Comparison of ENCODE assay signal across 18 cellular contexts in the genomic region with DNA sequence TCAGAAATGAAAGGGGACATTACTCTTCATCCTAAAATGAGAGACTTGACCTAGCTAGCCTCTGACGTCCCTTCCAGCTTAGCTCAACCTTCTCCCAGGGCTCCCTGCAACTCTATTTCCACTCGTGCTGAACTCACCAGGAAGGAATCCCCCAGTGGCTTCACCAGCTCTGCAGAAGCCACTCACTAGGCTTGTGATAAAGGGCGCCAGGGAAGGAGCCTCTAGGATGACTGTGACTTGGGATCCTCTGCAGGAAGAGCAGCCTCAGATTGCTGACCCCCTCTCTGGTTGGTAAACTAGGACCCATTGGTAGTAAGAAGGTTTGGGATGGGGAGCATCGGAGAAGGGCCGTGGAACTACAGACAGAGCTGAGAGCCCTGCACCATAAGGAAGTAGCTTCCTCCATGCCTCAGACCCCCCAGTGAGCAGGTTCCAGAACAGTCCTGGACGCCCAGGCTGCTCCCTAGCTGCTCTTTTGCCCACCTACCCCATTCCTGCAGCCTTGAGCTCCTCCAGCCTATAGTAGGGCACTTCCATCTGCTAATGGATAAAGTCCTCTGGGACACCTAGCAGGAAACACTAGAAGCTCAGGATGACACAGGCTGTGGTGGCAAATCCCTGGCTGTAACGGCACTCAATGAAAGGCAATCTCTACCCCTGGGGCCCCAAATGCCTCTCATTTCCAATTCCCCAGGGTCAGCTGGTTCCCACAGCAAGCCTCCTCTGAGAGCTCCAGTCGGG. TPM values are rescaled to one million over a fixed set of nuclear protein-coding genes. Genes with fewer than 3 reads are reported as not detected.
DNase-seq lines count a peak whose midpoint lies in the region; TF ChIP-seq lines count a peak whose summit lies in the region.
"Had no signal": no experiment of that assay in that cellular context is flagged by ENCODE, and none has a peak within 500 bp of the region (broad histone marks: within the 10 kb centered on the region; RNA-seq: fewer than 3 reads in every experiment).

No MANE protein-coding gene starts in this region.

- H3K4me1 Mint-ChIP-seq in H9, result peaks cover 7 to 14% of the 10 kb centered on the region in 2 experiments

- DNase-seq in NCI-H1436 (lab: John Stamatoyannopoulos, UW) (peak; percentile 16), NCI-H1436 treated with DMSO at 0.1 percent for 48 hours (lab: John Stamatoyannopoulos, UW) (no peak), H9 (peak; percentile 27), NCI-H524 treated with DMSO at 0.1 percent for 48 hours (lab: John Stamatoyannopoulos, UW) (peak; percentile 41), mesendoderm (no peak), prostate gland (ENCODE audit: low spot score) (no peak), transverse colon (no peak), kidney tubule cell (ENCODE audit: low spot score) (no peak)
- DNase-seq: C1 segment of cervical spinal cord, EL, NCI-H1048, NCI-H1694, NCI-H510A treated with DMSO at 0.1 percent for 48 hours had no signal

- TF ChIP-seq CTCF in H9 (conservative IDR thresholded peaks at IDR 0.05), result no peak
- TF ChIP-seq CTCF in prostate gland (IDR thresholded peaks at IDR 0.05), result no peak
- no peak for TF ChIP-seq CTCF in transverse colon (IDR thresholded peaks at IDR 0.05)

- peak overlapping the region in 1 of 3 experiments; percentile 14; a peak in 1 of 7 replicates for H3K27ac Mint-ChIP-seq in H9

- no peak for TF ChIP-seq POLR2A in prostate gland (IDR thresholded peaks at IDR 0.05)
- no peak for TF ChIP-seq POLR2A in transverse colon (IDR thresholded peaks at IDR 0.05)

- H3K9me3 ChIP-seq in H9 (ENCODE audit: control insufficient read depth, low read depth, low read length), result no peaks in the 10 kb centered on the region
- H3K9me3 ChIP-seq in prostate gland, result no peaks in the 10 kb centered on the region
- H3K9me3 ChIP-seq in transverse colon, result no peaks in the 10 kb centered on the region
- H3K9me3 ChIP-seq: HAP-1, SJSA1 had no signal

- H3K79me2 ChIP-seq in H9 (ENCODE audit: insufficient read depth, low read length), result no peaks in the 10 kb centered on the region
- no peaks in the 10 kb centered on the region for H3K79me2 ChIP-seq in mesendoderm (ENCODE audit: control insufficient read depth, insufficient read depth, low read length)

- H3K56ac ChIP-seq in H9 (ENCODE audit: insufficient read length, low read depth, low read length) (no peak overlapping the region), mesendoderm (ENCODE audit: low read length) (no peak overlapping the region)

- no peaks in the 10 kb centered on the region for H3K27me3 Mint-ChIP-seq in H9 (ENCODE audit: low read depth)

- H3K36me3 ChIP-seq in mesendoderm (ENCODE audit: control insufficient read depth, insufficient read depth, low read length) (no peaks in the 10 kb centered on the region), prostate gland (no peaks in the 10 kb centered on the region), transverse colon (no peaks in the 10 kb centered on the region)
- H3K36me3 ChIP-seq: HAP-1, SJSA1 had no signal

- H4K20me1 ChIP-seq in H9 (ENCODE audit: control insufficient read depth, insufficient read depth, insufficient read length), result no peaks in the 10 kb centered on the region

- H2BK15ac ChIP-seq in H9 (ENCODE audit: low read depth, low read length) (no peak overlapping the region), mesendoderm (replicated peaks; ENCODE audit: low read depth) (no peak overlapping the region)

- H2BK12ac ChIP-seq in H9 (ENCODE audit: insufficient read length, low read depth, low read length), result no peak overlapping the region

- no peak overlapping the region for H3K4me3 Mint-ChIP-seq in H9

- no peaks in the 10 kb centered on the region for H3K36me3 Mint-ChIP-seq in H9 (ENCODE audit: insufficient read depth in 1 of 3, low read depth in 3 of 3)

- H3K9me3 Mint-ChIP-seq in H9, result no peaks in the 10 kb centered on the region

- no peak overlapping the region for H2AK5ac ChIP-seq in H9 (ENCODE audit: insufficient read length, low read length)
- H2AK5ac ChIP-seq in mesendoderm (ENCODE audit: low read length), result no peak overlapping the region

- no peaks in the 10 kb centered on the region for H3K79me1 ChIP-seq in H9 (ENCODE audit: insufficient read depth, low read depth, low read length, poor library complexity, severe bottlenecking)
- no peaks in the 10 kb centered on the region for H3K79me1 ChIP-seq in mesendoderm (ENCODE audit: low read length)

- H3K14ac ChIP-seq in H9 (ENCODE audit: insufficient read depth, low read length), result no peak overlapping the region; the same call in 1 of the 2 replicates

- H3K23ac ChIP-seq in H9 (ENCODE audit: insufficient read length, low read depth, low read length) (no peak overlapping the region), mesendoderm (ENCODE audit: low read length) (peak overlapping the region; percentile 24)

- no peak for TF ChIP-seq EP300 in transverse colon (IDR thresholded peaks at IDR 0.05; ENCODE audit: low read depth)

- H2BK20ac ChIP-seq in H9 (ENCODE audit: low read depth, low read length, poor library complexity, severe bottlenecking), result no peak overlapping the region

- H3K4ac ChIP-seq in H9 (ENCODE audit: low read depth, low read length) (no peak overlapping the region), mesendoderm (ENCODE audit: low read depth, low read length) (no peak overlapping the region)

- no peak overlapping the region for H4K5ac ChIP-seq in H9 (ENCODE audit: insufficient read length, low read depth, low read length)
- no peak overlapping the region for H4K5ac ChIP-seq in mesendoderm (ENCODE audit: low read length)

- H3K4me3 ChIP-seq in mesendoderm (ENCODE audit: low read length) (no peak overlapping the region), prostate gland (no peak overlapping the region), transverse colon (no peak overlapping the region)
- H3K4me3 ChIP-seq: HAP-1, K562, SJSA1 had no signal

- no peak overlapping the region for H3T11ph ChIP-seq in H9 (ENCODE audit: low read length)

- H3K27ac ChIP-seq in H9 (ENCODE audit: insufficient read length, low read depth, low read length) (no peak overlapping the region), mesendoderm (ENCODE audit: low read depth, low read length) (no peak overlapping the region), prostate gland (no peak overlapping the region), transverse colon (no peak overlapping the region)
- H3K27ac ChIP-seq: 22Rv1, SJSA1 had no signal

- H4K91ac ChIP-seq in H9 (ENCODE audit: insufficient read length, low read depth, low read length), result no peak overlapping the region

- in situ Hi-C loops in transverse colon (cut with MboI; ENCODE audit: low pct_ligation_motif_present in 1 of 4, low pct_unique_long_range_greater_than_20kb in 1 of 4, low sequenced_read_pairs in 3 of 4), result loop anchor here in 2 of 4 donors (10.0 kb wide), 2 partner anchors 66 to 136 kb away; no protein-coding TSS in a partner anchor

- H3K27me3 ChIP-seq in H9 (ENCODE audit: insufficient read depth, low read length) (no peaks in the 10 kb centered on the region), mesendoderm (ENCODE audit: insufficient read depth, low read length, poor library complexity) (no peaks in the 10 kb centered on the region), prostate gland (replicated peaks; ENCODE audit: insufficient read depth) (no peaks in the 10 kb centered on the region), transverse colon (no peaks in the 10 kb centered on the region)

- H4K8ac ChIP-seq in H9 (replicated peaks; ENCODE audit: insufficient read length, low read depth, low read length) (no peak overlapping the region), mesendoderm (ENCODE audit: low read depth, low read length) (no peak overlapping the region)

- H3K4me2 ChIP-seq in H9 (ENCODE audit: insufficient read depth, insufficient read length, low read length) (no peak overlapping the region), mesendoderm (ENCODE audit: low read length) (no peak overlapping the region)

- H3K18ac ChIP-seq in H9 (ENCODE audit: insufficient read length, low read depth, low read length) (no peak overlapping the region), mesendoderm (ENCODE audit: low read length) (no peak overlapping the region)

- WGBS in H9 (ENCODE audit: extremely low coverage, insufficient read length, low lambda C conversion rate), result no CpG with 5 or more reads among the region's 8 CpGs
- no CpG with 5 or more reads among the region's 8 CpGs for WGBS in mesendoderm (ENCODE audit: extremely low coverage, insufficient coverage, low lambda C conversion rate)
- WGBS in prostate gland, result 76% methylated on average over 8 of the region's 8 CpGs
- 77% methylated on average over 8 of the region's 8 CpGs; no CpG with 5 or more reads in 1 of the 2 donors for WGBS in transverse colon (ENCODE audit: low coverage in 1 of 2), 2 donors

- intact Hi-C loops in prostate gland (cut with DNase I) (no loop called here), transverse colon (cut with DNase I; ENCODE audit: low total_unique reads) (no loop called here)

- H2AFZ ChIP-seq in H9 (ENCODE audit: low read length), result no peak overlapping the region

- no peak overlapping the region for H2BK5ac ChIP-seq in H9 (ENCODE audit: insufficient read length, low read length)
- H2BK5ac ChIP-seq in mesendoderm (ENCODE audit: low read length), result no peak overlapping the region

- H3K23me2 ChIP-seq in H9 (ENCODE audit: insufficient read length, low read depth, low read length, poor library complexity, severe bottlenecking), result no peaks in the 10 kb centered on the region

- H3K4me1 ChIP-seq in H9 (ENCODE audit: insufficient read depth, low read length), result no peaks in the 10 kb centered on the region
- H3K4me1 ChIP-seq in mesendoderm (ENCODE audit: control insufficient read depth, low read depth, low read length), result no peaks in the 10 kb centered on the region
- H3K4me1 ChIP-seq in prostate gland (replicated peaks), result no peaks in the 10 kb centered on the region
- no peaks in the 10 kb centered on the region for H3K4me1 ChIP-seq in transverse colon
- H3K4me1 ChIP-seq: HAP-1 had no signal

- H2BK120ac ChIP-seq in H9 (ENCODE audit: low read depth, low read length, poor library complexity, severe bottlenecking) (no peak overlapping the region), mesendoderm (ENCODE audit: low read depth, low read length) (no peak overlapping the region)

- no peak overlapping the region for H3K9ac ChIP-seq in H9 (ENCODE audit: extremely low read depth, insufficient read length, low read length)
- H3K9ac ChIP-seq in mesendoderm (ENCODE audit: low read length), result no peak overlapping the region

RNA-seq across cellular contexts. Expression of gene PLA2G4F, which starts 26.0 kb away (rescaled TPM):
- total RNA-seq in H9 (2021) (not detected in 2 replicates), prostate gland (10 to 100 TPM; 16.0 to 36.9 TPM), transverse colon (100 to 1,000 TPM in 1 of 4 donors, 10 to 100 TPM in 3; 25.1 to 135 (median 78.0) TPM)
- 0.01 TPM for polyA plus RNA-seq in mesendoderm (2013, experiment 1 of 2)
- polyA plus RNA-seq in mesendoderm (2013, experiment 2 of 2), result 0.07 TPM
- total RNA-seq: M059J, SJSA1 had no signal
- polyA plus RNA-seq: K562 had no signal

RNA-seq across cellular contexts. Expression of gene PLA2G4D, which starts 36.1 kb away (rescaled TPM):
- total RNA-seq in H9 (2021) (0.33 TPM in 1 of 2 replicates, not detected in the other), prostate gland (1 to 10 TPM; 1.5 to 2.1 TPM), transverse colon (under 1 TPM in 1 of 4 donors, not detected in 3; 0.16 TPM)
- 0.10 TPM for polyA plus RNA-seq in mesendoderm (2013, experiment 1 of 2)
- polyA plus RNA-seq in mesendoderm (2013, experiment 2 of 2), result 0.10 TPM
- total RNA-seq: SJSA1 had no signal
- polyA plus RNA-seq: K562 had no signal

Comparison
In these comparisons a context has a peak if more than half of its experiments do, and no peak if none do; other contexts are left out.
1. DNase-seq: peak in NCI-H1436 (single experiment), H9 (single experiment) and NCI-H524 treated with DMSO at 0.1 percent for 48 hours (single experiment); none in NCI-H1436 treated with DMSO at 0.1 percent for 48 hours (single experiment), mesendoderm (single experiment), prostate gland (single experiment), transverse colon (single experiment) and kidney tubule cell (single experiment).
2. RNA of gene PLA2G4F, which starts 26.0 kb away (total RNA-seq): 25.1 to 135 TPM in transverse colon and 16.0 to 36.9 TPM in prostate gland; not detected in H9; every median in the first group is over 10 times any median in the second.